ENCODE assay signal across 1 cellular context in the genomic region with DNA sequence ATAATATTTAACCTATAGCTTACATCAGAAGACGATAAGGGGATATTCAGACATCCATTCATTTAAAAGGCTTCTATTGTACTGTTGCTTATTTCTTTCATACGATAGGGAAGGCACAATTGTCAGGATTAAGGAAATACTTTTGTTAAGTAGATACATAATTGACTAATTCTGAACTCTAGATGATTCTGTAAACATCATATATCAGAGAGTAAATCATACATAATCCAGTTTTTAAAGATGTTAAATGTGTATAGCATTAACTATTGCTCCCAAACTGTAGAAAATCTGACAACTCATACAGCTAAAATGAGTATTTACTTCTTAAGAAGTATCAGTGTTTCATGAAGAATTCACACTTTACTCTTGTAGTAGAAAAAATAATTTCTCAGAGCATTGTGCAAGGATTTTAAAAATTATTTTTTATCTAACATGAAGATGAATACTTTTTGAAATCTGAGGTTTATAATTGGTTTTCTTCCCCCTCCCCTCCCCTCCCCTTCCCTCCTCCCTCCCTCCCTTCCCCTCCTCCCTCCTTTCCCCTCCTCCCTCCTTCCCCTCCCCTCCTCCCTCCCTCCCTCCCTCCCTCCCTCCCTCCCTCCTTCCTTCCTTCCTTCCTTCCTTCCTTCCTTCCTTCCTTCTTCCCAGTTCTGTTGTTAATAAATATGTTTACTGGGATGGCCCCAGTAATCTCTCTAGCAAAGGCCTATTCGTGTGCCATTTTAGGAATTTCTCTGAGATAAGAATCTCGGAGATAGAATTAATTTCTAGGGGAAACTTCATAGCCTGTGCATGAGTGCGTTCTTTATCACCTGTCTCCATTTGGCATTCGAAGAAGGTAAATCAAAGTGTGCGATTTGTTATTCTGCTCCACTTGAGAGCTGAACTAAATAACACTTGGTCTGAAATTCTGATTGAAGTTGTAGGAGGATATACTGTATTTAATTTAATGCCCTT.
TF ChIP-seq lines count a peak whose summit lies in the region.

No MANE protein-coding gene starts in this region.

TF ChIP-seq in GM23338, 12 proteins besides CTCF, POLR2A, EP300 and RAD21 (continued from another document):
- TF ChIP-seq, protein P1, sequence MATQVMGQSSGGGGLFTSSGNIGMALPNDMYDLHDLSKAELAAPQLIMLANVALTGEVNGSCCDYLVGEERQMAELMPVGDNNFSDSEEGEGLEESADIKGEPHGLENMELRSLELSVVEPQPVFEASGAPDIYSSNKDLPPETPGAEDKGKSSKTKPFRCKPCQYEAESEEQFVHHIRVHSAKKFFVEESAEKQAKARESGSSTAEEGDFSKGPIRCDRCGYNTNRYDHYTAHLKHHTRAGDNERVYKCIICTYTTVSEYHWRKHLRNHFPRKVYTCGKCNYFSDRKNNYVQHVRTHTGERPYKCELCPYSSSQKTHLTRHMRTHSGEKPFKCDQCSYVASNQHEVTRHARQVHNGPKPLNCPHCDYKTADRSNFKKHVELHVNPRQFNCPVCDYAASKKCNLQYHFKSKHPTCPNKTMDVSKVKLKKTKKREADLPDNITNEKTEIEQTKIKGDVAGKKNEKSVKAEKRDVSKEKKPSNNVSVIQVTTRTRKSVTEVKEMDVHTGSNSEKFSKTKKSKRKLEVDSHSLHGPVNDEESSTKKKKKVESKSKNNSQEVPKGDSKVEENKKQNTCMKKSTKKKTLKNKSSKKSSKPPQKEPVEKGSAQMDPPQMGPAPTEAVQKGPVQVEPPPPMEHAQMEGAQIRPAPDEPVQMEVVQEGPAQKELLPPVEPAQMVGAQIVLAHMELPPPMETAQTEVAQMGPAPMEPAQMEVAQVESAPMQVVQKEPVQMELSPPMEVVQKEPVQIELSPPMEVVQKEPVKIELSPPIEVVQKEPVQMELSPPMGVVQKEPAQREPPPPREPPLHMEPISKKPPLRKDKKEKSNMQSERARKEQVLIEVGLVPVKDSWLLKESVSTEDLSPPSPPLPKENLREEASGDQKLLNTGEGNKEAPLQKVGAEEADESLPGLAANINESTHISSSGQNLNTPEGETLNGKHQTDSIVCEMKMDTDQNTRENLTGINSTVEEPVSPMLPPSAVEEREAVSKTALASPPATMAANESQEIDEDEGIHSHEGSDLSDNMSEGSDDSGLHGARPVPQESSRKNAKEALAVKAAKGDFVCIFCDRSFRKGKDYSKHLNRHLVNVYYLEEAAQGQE (IDR thresholded peaks at IDR 0.05; ENCODE audit: unreplicated experiment), result no peak
- TF ChIP-seq, protein P2, sequence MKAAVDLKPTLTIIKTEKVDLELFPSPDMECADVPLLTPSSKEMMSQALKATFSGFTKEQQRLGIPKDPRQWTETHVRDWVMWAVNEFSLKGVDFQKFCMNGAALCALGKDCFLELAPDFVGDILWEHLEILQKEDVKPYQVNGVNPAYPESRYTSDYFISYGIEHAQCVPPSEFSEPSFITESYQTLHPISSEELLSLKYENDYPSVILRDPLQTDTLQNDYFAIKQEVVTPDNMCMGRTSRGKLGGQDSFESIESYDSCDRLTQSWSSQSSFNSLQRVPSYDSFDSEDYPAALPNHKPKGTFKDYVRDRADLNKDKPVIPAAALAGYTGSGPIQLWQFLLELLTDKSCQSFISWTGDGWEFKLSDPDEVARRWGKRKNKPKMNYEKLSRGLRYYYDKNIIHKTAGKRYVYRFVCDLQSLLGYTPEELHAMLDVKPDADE (IDR thresholded peaks at IDR 0.05), result no peak
- TF ChIP-seq EZH2phosphoT487 (IDR thresholded peaks at IDR 0.05; ENCODE audit: unreplicated experiment), result no peak
